Comparison of ENCODE assay signal across 12 cellular contexts in genomic region chr9:73780916-73781315, GRCh38.
DNase-seq lines count a peak whose midpoint lies in the region; FAIRE-seq and TF ChIP-seq lines count a peak whose summit lies in the region.
"Had no signal": no experiment of that assay in that cellular context is flagged by ENCODE, and none has a peak within 500 bp of the region (broad histone marks: within the 10 kb centered on the region; RNA-seq: fewer than 3 reads in every experiment).

No MANE protein-coding gene starts in this region.

- intact Hi-C loops in cardiac septum (cut with DNase I), result no loop called here

- H3K36me3 ChIP-seq in osteoblast (ENCODE audit: insufficient read depth, low read length) (no peaks in the 10 kb centered on the region), BE2C (no peaks in the 10 kb centered on the region)

- peak overlapping the region; percentile 9 for H3K4me2 ChIP-seq in osteoblast (ENCODE audit: insufficient read depth, low read length)

- H3K79me2 ChIP-seq in osteoblast (ENCODE audit: insufficient read depth, low read length), result no peaks in the 10 kb centered on the region

- H3K9me3 ChIP-seq in osteoblast (ENCODE audit: low read depth, low read length) (no peaks in the 10 kb centered on the region), BE2C (no peaks in the 10 kb centered on the region)

- H3K27me3 ChIP-seq in osteoblast (ENCODE audit: insufficient read depth, low read length) (no peaks in the 10 kb centered on the region), BE2C (no peaks in the 10 kb centered on the region)

- H3K27ac ChIP-seq in epithelial cell of prostate (no peak overlapping the region), osteoblast (ENCODE audit: low read depth, low read length) (no peak overlapping the region)

- no peak overlapping the region for H2AFZ ChIP-seq in osteoblast (ENCODE audit: low read length)

- H3K4me3 ChIP-seq in osteoblast (ENCODE audit: insufficient read depth, low read length), result no peak overlapping the region
- H3K4me3 ChIP-seq in BE2C (ENCODE audit: low read depth, low read length), result no peak overlapping the region

- no peaks in the 10 kb centered on the region for H4K20me1 ChIP-seq in osteoblast (ENCODE audit: insufficient read depth, low read length)

- DNase-seq in GM03348 (ENCODE audit: low spot score), result peak; percentile 7
- DNase-seq in RKO (ENCODE audit: low spot score), result peak; percentile 51
- peak; percentile 56 for DNase-seq in epithelial cell of prostate (ENCODE audit: low read depth, low spot score)
- peak; percentile 21 for DNase-seq in osteoblast (ENCODE audit: insufficient read length, low spot score, missing footprints)
- no peak for DNase-seq in D721Med (ENCODE audit: insufficient read length, low spot score)
- DNase-seq in cardiac septum (ENCODE audit: low spot score), result no peak
- no peak for DNase-seq in BE2C
- no peak for DNase-seq in SK-N-DZ (ENCODE audit: low spot score)
- DNase-seq: NCI-H187, T-helper 2 cell had no signal

- FAIRE-seq in D721Med (lab: Jason Lieb, UNC), result no peak
- FAIRE-seq: endometrium, islet of Langerhans had no signal

- TF ChIP-seq CTCF in osteoblast (IDR thresholded peaks at IDR 0.05; ENCODE audit: extremely low read depth, low read depth, low read length), result no peak
- no peak for TF ChIP-seq CTCF in D721Med (IDR thresholded peaks at IDR 0.05; ENCODE audit: insufficient read depth, missing control alignments)
- no peak for TF ChIP-seq CTCF in BE2C (IDR thresholded peaks at IDR 0.05; ENCODE audit: low read depth, low read length)

- peaks cover 3% of the 10 kb centered on the region for H3K4me1 ChIP-seq in osteoblast (ENCODE audit: insufficient read depth, low read length)
- no peaks in the 10 kb centered on the region for H3K4me1 ChIP-seq in BE2C

Comparison
In these comparisons a context has a peak if more than half of its experiments do, and no peak if none do; other contexts are left out.
1. DNase-seq: peak in GM03348 (single experiment), RKO (single experiment), epithelial cell of prostate (single experiment) and osteoblast (single experiment); none in D721Med (single experiment), cardiac septum (single experiment), BE2C (single experiment) and SK-N-DZ (single experiment).